23 cellular contexts compared by ENCODE assay signal in genomic region chr9:85117831-85118230, GRCh38.
DNase-seq lines count a peak whose midpoint lies in the region; ATAC-seq, FAIRE-seq and TF ChIP-seq lines count a peak whose summit lies in the region.
"Had no signal": no experiment of that assay in that cellular context is flagged by ENCODE, and none has a peak within 500 bp of the region (broad histone marks: within the 10 kb centered on the region; RNA-seq: fewer than 3 reads in every experiment).

No MANE protein-coding gene starts in this region.

- no peaks in the 10 kb centered on the region for H3K9me3 ChIP-seq in astrocyte (ENCODE audit: insufficient read depth, low read depth, low read length)
- H3K9me3 ChIP-seq in hepatocyte (ENCODE audit: low read depth), result no peaks in the 10 kb centered on the region
- no peaks in the 10 kb centered on the region for H3K9me3 ChIP-seq in BE2C
- no peaks in the 10 kb centered on the region for H3K9me3 ChIP-seq in upper lobe of left lung
- H3K9me3 ChIP-seq: Caco-2 had no signal

- intact Hi-C loops in left colon (cut with DNase I, micrococcal nuclease), result no loop called here

- H3K4me1 Mint-ChIP-seq in astrocyte (ENCODE audit: low read depth, unreplicated experiment), result peaks cover 7% of the 10 kb centered on the region

- no peak overlapping the region for H3K4me3 Mint-ChIP-seq in astrocyte (ENCODE audit: unreplicated experiment)
- H3K4me3 Mint-ChIP-seq: CD4-positive, alpha-beta T cell; HFFc6 had no signal

- peaks cover 2% of the 10 kb centered on the region for H3K9me3 Mint-ChIP-seq in astrocyte (ENCODE audit: unreplicated experiment)
- H3K9me3 Mint-ChIP-seq: CD4-positive, alpha-beta T cell had no signal

- TF ChIP-seq POLR2A in upper lobe of left lung (IDR thresholded peaks at IDR 0.05), result no peak

- H3K79me2 ChIP-seq in astrocyte (ENCODE audit: insufficient read depth, low read length), result no peaks in the 10 kb centered on the region
- no peaks in the 10 kb centered on the region for H3K79me2 ChIP-seq in hepatocyte

- H3K36me3 ChIP-seq in astrocyte (ENCODE audit: insufficient read depth, low read length) (no peaks in the 10 kb centered on the region), hepatocyte (replicated peaks; ENCODE audit: insufficient read depth, low read depth) (no peaks in the 10 kb centered on the region), BE2C (no peaks in the 10 kb centered on the region), upper lobe of left lung (no peaks in the 10 kb centered on the region)

- peak; percentile 45 for FAIRE-seq in astrocyte (lab: Jason Lieb, UNC)
- FAIRE-seq: A204.1, GM12891, H1, HepG2 had no signal

- no peak overlapping the region for H3K4me2 ChIP-seq in astrocyte (ENCODE audit: low read length)
- H3K4me2 ChIP-seq in hepatocyte, result no peak overlapping the region

- peak; percentile 93 for ATAC-seq in left colon
- no peak for ATAC-seq in upper lobe of left lung (ENCODE audit: low FRiP score in 2 of 2)
- ATAC-seq: HepG2, SK-N-SH treated with all-trans-retinoic acid at 6 μM for 48 hours had no signal

- no peaks in the 10 kb centered on the region for H4K20me1 ChIP-seq in astrocyte (ENCODE audit: insufficient read depth, low read length)
- no peaks in the 10 kb centered on the region for H4K20me1 ChIP-seq in hepatocyte (ENCODE audit: insufficient read depth, poor library complexity, severe bottlenecking)

- 65% methylated on average over 4 of the region's 4 CpGs for WGBS in hepatocyte (ENCODE audit: low lambda C conversion rate, missing lambda C conversion rate)
- WGBS in upper lobe of left lung, 2 donors, result 61 to 73% methylated on average over 4 of the region's 4 CpGs

- H3K4me1 ChIP-seq in astrocyte (ENCODE audit: insufficient read depth, low read length), result peaks cover 6% of the 10 kb centered on the region
- no peaks in the 10 kb centered on the region for H3K4me1 ChIP-seq in hepatocyte (ENCODE audit: insufficient read depth)
- no peaks in the 10 kb centered on the region for H3K4me1 ChIP-seq in BE2C
- H3K4me1 ChIP-seq in upper lobe of left lung, result no peaks in the 10 kb centered on the region

- no peak for TF ChIP-seq CTCF in astrocyte (IDR thresholded peaks at IDR 0.05; ENCODE audit: insufficient read depth, low read depth, low read length)
- TF ChIP-seq CTCF in hepatocyte (IDR thresholded peaks at IDR 0.05; ENCODE audit: poor library complexity), result no peak
- no peak for TF ChIP-seq CTCF in BE2C (IDR thresholded peaks at IDR 0.05; ENCODE audit: low read depth, low read length)
- no peak for TF ChIP-seq CTCF in upper lobe of left lung (IDR thresholded peaks at IDR 0.05)

- H3K4me3 ChIP-seq in astrocyte (ENCODE audit: insufficient read depth, low read depth, low read length) (no peak overlapping the region), hepatocyte (no peak overlapping the region), BE2C (ENCODE audit: low read depth, low read length) (no peak overlapping the region), upper lobe of left lung (no peak overlapping the region)

- no peak overlapping the region for H2AFZ ChIP-seq in astrocyte (ENCODE audit: low read depth, low read length)
- no peak overlapping the region for H2AFZ ChIP-seq in hepatocyte

- no peak overlapping the region for H3K9ac ChIP-seq in astrocyte (ENCODE audit: low read length)

- H3K27ac ChIP-seq in astrocyte (ENCODE audit: low read depth, low read length) (no peak overlapping the region), hepatocyte (no peak overlapping the region), upper lobe of left lung (no peak overlapping the region)

- no peaks in the 10 kb centered on the region for H3K36me3 Mint-ChIP-seq in astrocyte (ENCODE audit: low read depth, unreplicated experiment)

- no peaks in the 10 kb centered on the region for H3K9me2 ChIP-seq in hepatocyte (replicated peaks; ENCODE audit: insufficient read depth)

- DNase-seq in DMS153 treated with DMSO at 0.1 percent for 48 hours (lab: John Stamatoyannopoulos, UW; ENCODE audit: unreplicated experiment), result peak; percentile 34
- DNase-seq in M059J (ENCODE audit: low read depth), result peak; percentile 47
- DNase-seq in astrocyte (ENCODE audit: low read depth), result no peak
- DNase-seq in left colon, result peak; percentile 9 to 29
- no peak for DNase-seq in hepatocyte (ENCODE audit: low spot score)
- no peak for DNase-seq in BE2C
- DNase-seq in upper lobe of left lung, result no peak
- no peak for DNase-seq in ecto neural progenitor cell (ENCODE audit: low spot score)
- DNase-seq: Caco-2; CD4-positive, alpha-beta T cell; HFFc6; KBM-7; NCI-H1417 treated with DMSO at 0.1 percent for 48 hours; NCI-H187 treated with DMSO at 0.1 percent for 48 hours; NCI-H2171; NCI-H69; OCI-M1; SIG-M5 had no signal

- no peaks in the 10 kb centered on the region for H3K27me3 ChIP-seq in astrocyte (ENCODE audit: insufficient read depth, low read length)
- H3K27me3 ChIP-seq in hepatocyte, result no peaks in the 10 kb centered on the region
- no peaks in the 10 kb centered on the region for H3K27me3 ChIP-seq in BE2C
- no peaks in the 10 kb centered on the region for H3K27me3 ChIP-seq in upper lobe of left lung

- H3K27me3 Mint-ChIP-seq in astrocyte (ENCODE audit: low read depth, unreplicated experiment), result no peaks in the 10 kb centered on the region

- no peak for TF ChIP-seq EP300 in upper lobe of left lung (IDR thresholded peaks at IDR 0.05)

- H3K27ac Mint-ChIP-seq in astrocyte (ENCODE audit: unreplicated experiment), result no peak overlapping the region
- H3K27ac Mint-ChIP-seq: CD4-positive, alpha-beta T cell; HFFc6 had no signal

Comparison
In these comparisons a context has a peak if more than half of its experiments do, and no peak if none do; other contexts are left out.
1. DNase-seq: peak in DMS153 treated with DMSO at 0.1 percent for 48 hours (single experiment), M059J (single experiment) and left colon (2 of 2); none in astrocyte (single experiment), hepatocyte (single experiment), BE2C (single experiment), upper lobe of left lung (0 of 2) and ecto neural progenitor cell (single experiment).